Comparison of ENCODE assay signal across 8 cellular contexts in the genomic region with DNA sequence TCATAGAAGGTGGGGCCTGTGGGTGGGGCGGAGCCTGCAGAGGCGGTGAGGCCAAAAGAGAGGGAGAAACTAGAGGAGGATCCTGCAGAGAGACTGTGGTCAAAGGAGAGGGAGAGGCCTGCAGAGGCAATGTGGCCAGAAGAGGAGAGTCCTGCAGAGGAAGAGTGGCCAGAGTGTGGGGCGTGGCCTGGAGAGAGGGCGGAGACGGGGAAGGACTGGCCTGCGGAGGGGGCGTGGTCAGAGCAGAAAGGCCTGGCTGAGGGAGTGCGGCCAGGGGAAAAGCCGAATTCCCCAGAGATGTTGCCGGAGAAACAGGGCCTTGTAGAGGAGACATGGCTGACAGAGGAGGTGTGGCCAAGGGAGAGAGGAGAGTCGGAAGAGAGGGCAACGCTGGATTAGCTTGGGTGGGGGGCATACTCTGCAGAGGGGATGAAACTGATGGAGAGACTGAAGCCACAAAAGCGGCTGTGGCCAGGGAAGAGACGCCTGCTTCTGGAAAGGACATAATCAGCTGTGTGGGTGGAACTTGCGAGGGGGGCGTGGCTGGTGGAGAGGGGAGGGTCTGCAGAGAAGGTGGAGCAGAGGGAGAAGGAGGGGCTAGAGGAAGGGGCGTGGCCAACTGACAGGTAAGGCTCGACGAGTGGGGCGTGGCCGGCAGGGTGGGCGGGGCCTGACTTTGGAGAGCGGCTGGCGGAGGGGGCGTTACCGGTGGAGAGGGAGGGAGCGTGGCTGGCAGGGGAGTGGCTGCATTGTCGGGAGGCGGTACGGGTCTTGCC. TPM values are rescaled to one million over a fixed set of nuclear protein-coding genes. Genes with fewer than 3 reads are reported as not detected.
DNase-seq lines count a peak whose midpoint lies in the region; ATAC-seq and TF ChIP-seq lines count a peak whose summit lies in the region.

No MANE protein-coding gene starts in this region.

- peaks cover 14% of the 10 kb centered on the region for H3F3A ChIP-seq in GM23248 (ENCODE audit: insufficient read depth)

- H3K27ac ChIP-seq in GM23248: no peak overlapping the region
- H3K27ac ChIP-seq in lower lobe of right lung: no peak overlapping the region

- no peaks in the 10 kb centered on the region; the same call in 1 of the 2 replicates for H3K4me1 ChIP-seq in GM23248 (ENCODE audit: insufficient read depth)
- H3K4me1 ChIP-seq in lower lobe of right lung: peaks cover 45% of the 10 kb centered on the region

- peak overlapping the region; percentile 60 for H3K4me3 ChIP-seq in GM23248
- peak overlapping the region; percentile 29 for H3K4me3 ChIP-seq in lower lobe of right lung

- no peaks in the 10 kb centered on the region for H3K79me2 ChIP-seq in GM23248 (ENCODE audit: insufficient read depth)

- no peak overlapping the region for H3K27ac Mint-ChIP-seq in activated CD8-positive, alpha-beta T cell treated with anti-CD3 and anti-CD28 coated beads for 36 hours

- H3K4me3 Mint-ChIP-seq in activated CD8-positive, alpha-beta T cell treated with anti-CD3 and anti-CD28 coated beads for 36 hours: peak overlapping the region; percentile 2

- H3K36me3 ChIP-seq in GM23248 (ENCODE audit: low read depth) (no peaks in the 10 kb centered on the region), lower lobe of right lung (no peaks in the 10 kb centered on the region)

- DNase-seq in A172 (ENCODE audit: low spot score): peak; percentile 96
- DNase-seq in GM23248: peak; percentile 94
- DNase-seq in NCI-H82 treated with DMSO at 0.1 percent for 48 hours (lab: John Stamatoyannopoulos, UW; ENCODE audit: unreplicated experiment): peak; percentile 91
- DNase-seq in activated CD8-positive, alpha-beta T cell treated with anti-CD3 and anti-CD28 coated beads for 36 hours: peak; percentile 97
- DNase-seq in ecto neural progenitor cell (ENCODE audit: low spot score): peak; percentile 100
- peak; percentile 96 for DNase-seq in lower lobe of right lung
- DNase-seq in stimulated activated CD4-positive, alpha-beta T cell treated with anti-CD3 and anti-CD28 coated beads, TNF-alpha, amount 100 ng/mL, for 4 hours (ENCODE audit: low read depth in 3 of 3): peak; percentile 52 to 67 (median 63)
- no peak for DNase-seq in cortex of kidney (lab: John Stamatoyannopoulos, UW)

- 0 out of 2 replicates have a peak overlapping the region, but pooled peaks have one; percentile 20 for H3K9ac ChIP-seq in GM23248

- POLR2A ChIA-PET in activated CD8-positive, alpha-beta T cell treated with anti-CD3 and anti-CD28 coated beads for 36 hours (lab: Charles Lee): interaction anchor here (0.9 to 1.7 kb wide), 2 partner anchors 13 to 72 kb away, joined by 3 to 6 read pairs; a partner anchor contains a TSS

- no peaks in the 10 kb centered on the region for H4K20me1 ChIP-seq in GM23248 (ENCODE audit: insufficient read depth)

- no peak for TF ChIP-seq CTCF in activated CD8-positive, alpha-beta T cell treated with anti-CD3 and anti-CD28 coated beads for 36 hours (IDR thresholded peaks at IDR 0.05)
- no peak for TF ChIP-seq CTCF in lower lobe of right lung (IDR thresholded peaks at IDR 0.05)

- H3K27me3 Mint-ChIP-seq in activated CD8-positive, alpha-beta T cell treated with anti-CD3 and anti-CD28 coated beads for 36 hours: peaks cover 32% of the 10 kb centered on the region

- H3K36me3 Mint-ChIP-seq in activated CD8-positive, alpha-beta T cell treated with anti-CD3 and anti-CD28 coated beads for 36 hours (ENCODE audit: low read depth): no peaks in the 10 kb centered on the region

- no peaks in the 10 kb centered on the region for H3K9me3 Mint-ChIP-seq in activated CD8-positive, alpha-beta T cell treated with anti-CD3 and anti-CD28 coated beads for 36 hours

- 4 to 7% methylated on average over 12 to 30 of the region's 30 CpGs for WGBS in GM23248 (ENCODE audit: low coverage in 1 of 2, low lambda C conversion rate in 2 of 2, missing lambda C conversion rate in 2 of 2), 2 experiments

- H3K4me2 ChIP-seq in GM23248 (ENCODE audit: unreplicated experiment): peak overlapping the region; percentile 39

- in situ Hi-C loops in GM23248 (cut with MboI): no loop called here

- no peaks in the 10 kb centered on the region for H3K9me2 ChIP-seq in GM23248 (ENCODE audit: insufficient read depth)

- H2AFZ ChIP-seq in GM23248: peak overlapping the region; percentile 76

- H3K27me3 ChIP-seq in GM23248 (replicated peaks; ENCODE audit: insufficient read depth) (peaks cover 22% of the 10 kb centered on the region), lower lobe of right lung (ENCODE audit: low read depth) (peaks cover 31% of the 10 kb centered on the region)

- CTCF ChIA-PET in activated CD8-positive, alpha-beta T cell treated with anti-CD3 and anti-CD28 coated beads for 36 hours (lab: Charles Lee): no interaction called here

- H3K4me1 Mint-ChIP-seq in activated CD8-positive, alpha-beta T cell treated with anti-CD3 and anti-CD28 coated beads for 36 hours (ENCODE audit: low read depth): peaks cover 35% of the 10 kb centered on the region

- intact Hi-C loops in activated CD8-positive, alpha-beta T cell treated with anti-CD3 and anti-CD28 coated beads for 36 hours (cut with micrococcal nuclease): no loop called here
- intact Hi-C loops in lower lobe of right lung (cut with DNase I): no loop called here

- H3K9me3 ChIP-seq in GM23248 (ENCODE audit: low read depth): no peaks in the 10 kb centered on the region
- H3K9me3 ChIP-seq in lower lobe of right lung: no peaks in the 10 kb centered on the region

- ATAC-seq in activated CD8-positive, alpha-beta T cell treated with anti-CD3 and anti-CD28 coated beads for 36 hours: peak; percentile 24
- peak; percentile 62 to 76 for ATAC-seq in lower lobe of right lung

RNA-seq across cellular contexts. Expression of a gene that starts 2.5 kb away (rescaled TPM):
- total RNA-seq in A172 (2014; rRNA removed; shearing (Covaris generic)): 1.0 and 1.2 TPM in 2 replicates
- not detected in 2 replicates for total RNA-seq in GM23248 (2014; rRNA removed; shearing (Covaris generic))
- 0.10 TPM in 1 of 2 replicates, not detected in the other for polyA plus RNA-seq in GM23248 (2016; fragmentation: Nextera tagmentation; extraction: Ambion mirVana)
- total RNA-seq in activated CD8-positive, alpha-beta T cell treated with anti-CD3 and anti-CD28 coated beads for 36 hours: under 1 TPM in 1 of 2 experiments, not detected in 1; 0.20 TPM
- 2.5 TPM for total RNA-seq in lower lobe of right lung

RNA-seq across cellular contexts. Expression of a gene that starts 16.6 kb away (rescaled TPM):
- 30.8 and 33.7 TPM in 2 replicates for total RNA-seq in A172 (2014; rRNA removed; shearing (Covaris generic))
- total RNA-seq in GM23248 (2014; rRNA removed; shearing (Covaris generic)): 3.5 and 3.6 TPM in 2 replicates
- 3.7 and 4.0 TPM in 2 replicates for polyA plus RNA-seq in GM23248 (2016; fragmentation: Nextera tagmentation; extraction: Ambion mirVana)
- not detected for total RNA-seq in activated CD8-positive, alpha-beta T cell treated with anti-CD3 and anti-CD28 coated beads for 36 hours
- 6.6 TPM for total RNA-seq in lower lobe of right lung

RNA-seq across cellular contexts. Expression of a gene that starts 32.0 kb away (rescaled TPM):
- total RNA-seq in A172 (2014; rRNA removed; shearing (Covaris generic)): 7.1 and 12.7 TPM in 2 replicates
- 9.7 and 14.8 TPM in 2 replicates for total RNA-seq in GM23248 (2014; rRNA removed; shearing (Covaris generic))
- 4.6 and 4.8 TPM in 2 replicates for polyA plus RNA-seq in GM23248 (2016; fragmentation: Nextera tagmentation; extraction: Ambion mirVana)
- 10 to 100 TPM; 36.8 to 37.0 TPM for total RNA-seq in activated CD8-positive, alpha-beta T cell treated with anti-CD3 and anti-CD28 coated beads for 36 hours
- total RNA-seq in lower lobe of right lung: 38.6 TPM

RNA-seq across cellular contexts. Expression of a gene that starts 41.7 kb away (rescaled TPM):
- 20.2 and 21.1 TPM in 2 replicates for total RNA-seq in A172 (2014; rRNA removed; shearing (Covaris generic))
- 24.3 and 26.8 TPM in 2 replicates for total RNA-seq in GM23248 (2014; rRNA removed; shearing (Covaris generic))
- 6.9 and 8.4 TPM in 2 replicates for polyA plus RNA-seq in GM23248 (2016; fragmentation: Nextera tagmentation; extraction: Ambion mirVana)
- 1 to 10 TPM; 3.4 to 3.9 TPM for total RNA-seq in activated CD8-positive, alpha-beta T cell treated with anti-CD3 and anti-CD28 coated beads for 36 hours
- 11.7 TPM for total RNA-seq in lower lobe of right lung

RNA-seq across cellular contexts. Expression of a gene that starts 42.9 kb away (rescaled TPM):
- total RNA-seq in A172 (2014; rRNA removed; shearing (Covaris generic)): 0.34 TPM in 1 of 2 replicates, not detected in the other
- 9.0 TPM in 1 of 2 replicates, not detected in the other for total RNA-seq in GM23248 (2014; rRNA removed; shearing (Covaris generic))
- 24.3 and 30.6 TPM in 2 replicates for polyA plus RNA-seq in GM23248 (2016; fragmentation: Nextera tagmentation; extraction: Ambion mirVana)
- total RNA-seq in activated CD8-positive, alpha-beta T cell treated with anti-CD3 and anti-CD28 coated beads for 36 hours: 1 to 10 TPM; 5.1 to 5.9 TPM
- 2.1 TPM for total RNA-seq in lower lobe of right lung
